Comparison of ENCODE assay signal across 1 cellular context in the genomic region with DNA sequence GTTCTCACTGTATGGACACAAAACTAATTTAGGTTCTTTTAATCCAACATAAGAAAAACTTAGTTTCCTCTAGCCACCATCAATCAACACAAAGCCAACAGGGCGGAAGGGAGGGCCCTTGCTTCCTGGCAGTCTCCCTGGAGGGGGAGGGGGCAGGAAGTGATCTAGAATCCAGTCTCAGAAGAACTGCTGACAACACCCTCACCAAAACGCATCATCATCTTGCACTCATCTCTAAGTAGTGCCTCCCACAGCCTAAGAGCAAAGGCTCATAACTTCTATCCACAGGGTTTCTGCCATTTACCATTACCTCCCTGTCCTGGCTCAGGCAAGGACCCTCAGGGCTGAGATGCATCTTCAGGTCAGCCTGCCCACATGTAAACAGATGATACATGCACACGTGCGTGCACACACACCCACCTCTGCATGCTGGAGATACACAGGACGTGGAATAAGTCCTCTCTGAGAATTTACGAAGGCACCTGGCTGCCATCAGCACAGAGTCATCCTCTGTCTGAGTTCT.
TF ChIP-seq lines count a peak whose summit lies in the region.

No MANE protein-coding gene starts in this region.

TF ChIP-seq in K562, 482 proteins besides CTCF, POLR2A, EP300 and RAD21 (continued from another document and continues in another):
- TF ChIP-seq ELK1 (CRISPR knock-in tag; IDR thresholded peaks at IDR 0.05) (no peak), E2F3 (CRISPR knock-in tag; IDR thresholded peaks at IDR 0.05) (no peak), CHD1 (IDR thresholded peaks at IDR 0.05; ENCODE audit: low read length) (no peak), KDM4B (IDR thresholded peaks at IDR 0.05; ENCODE audit: borderline replicate concordance in 2 of 2, low read depth in 1 of 2) (no peak), PKNOX1 (IDR thresholded peaks at IDR 0.05) (peak; percentile 92), ID3 (CRISPR knock-in tag; IDR thresholded peaks at IDR 0.05) (no peak), ID3 (tag; IDR thresholded peaks at IDR 0.05) (no peak), ZFP91 (CRISPR knock-in tag; IDR thresholded peaks at IDR 0.05) (no peak), NRF1 (conservative IDR thresholded peaks at IDR 0.05 in 1 of 2, IDR thresholded peaks at IDR 0.05 in 1 of 2) (peak in 1 of 2 experiments; percentile 19; a peak in 1 of 4 replicates), MXI1 (IDR thresholded peaks at IDR 0.05; ENCODE audit: low read depth, low read length) (no peak), ZNF239 (CRISPR knock-in tag; IDR thresholded peaks at IDR 0.05) (no peak), MCM7 (IDR thresholded peaks at IDR 0.05) (no peak), ARID3B (CRISPR knock-in tag; IDR thresholded peaks at IDR 0.05; ENCODE audit: borderline replicate concordance) (no peak), ZNF174 (CRISPR knock-in tag; IDR thresholded peaks at IDR 0.05) (no peak), ARID2 (IDR thresholded peaks at IDR 0.05) (no peak), RAD51 (IDR thresholded peaks at IDR 0.05; ENCODE audit: borderline replicate concordance, low read depth) (no peak), ZNF551 (CRISPR knock-in tag; IDR thresholded peaks at IDR 0.05) (no peak), CBX5 (IDR thresholded peaks at IDR 0.05; ENCODE audit: borderline replicate concordance, low read depth) (no peak), HSF4 (CRISPR knock-in tag; IDR thresholded peaks at IDR 0.05; ENCODE audit: borderline replicate concordance) (no peak), MAX (CRISPR knock-in tag; IDR thresholded peaks at IDR 0.05) (no peak), SMARCA4 (IDR thresholded peaks at IDR 0.05) (peak; percentile 30; the same call in 1 of the 2 replicates), HDAC1 (IDR thresholded peaks at IDR 0.05) (0 out of 4 replicates have a peak, but pooled peaks of 1 of the 2 experiments have one; percentile 34), ARID1B (IDR thresholded peaks at IDR 0.05) (peak; percentile 51), MYC (IDR thresholded peaks at IDR 0.05; ENCODE audit: low read depth, low read length) (no peak), MYC (CRISPR knock-in tag; IDR thresholded peaks at IDR 0.05; ENCODE audit: borderline replicate concordance, low read depth) (no peak), ATF1 (CRISPR knock-in tag; IDR thresholded peaks at IDR 0.05) (no peak), ATF1 (tag; IDR thresholded peaks at IDR 0.05) (peak; percentile 83), U2AF2 (optimal IDR thresholded peaks at IDR 0.05; ENCODE audit: low read depth, low read length) (no peak), ZBTB8A (IDR thresholded peaks at IDR 0.05; ENCODE audit: partially characterized antibody) (no peak), KAT2B (IDR thresholded peaks at IDR 0.05; ENCODE audit: low read depth, low read length) (no peak), HCFC1 (IDR thresholded peaks at IDR 0.05; ENCODE audit: low read depth, low read length) (no peak), ARNT (IDR thresholded peaks at IDR 0.05) (no peak), HDAC6 (IDR thresholded peaks at IDR 0.05; ENCODE audit: low read depth, low read length) (no peak), TBL1XR1 (IDR thresholded peaks at IDR 0.05; ENCODE audit: low read length in 2 of 2) (no peak), BACH1 (tag; IDR thresholded peaks at IDR 0.05) (peak; percentile 72), PURB (CRISPR knock-in tag; IDR thresholded peaks at IDR 0.05; ENCODE audit: low read depth) (no peak), ZC3H8 (IDR thresholded peaks at IDR 0.05) (no peak), TOE1 (IDR thresholded peaks at IDR 0.05; ENCODE audit: borderline replicate concordance) (no peak), TOE1 (CRISPR knock-in tag; IDR thresholded peaks at IDR 0.05; ENCODE audit: borderline replicate concordance, low read depth) (no peak), BCOR (IDR thresholded peaks at IDR 0.05) (no peak), HEY1 (CRISPR knock-in tag; IDR thresholded peaks at IDR 0.05; ENCODE audit: borderline replicate concordance) (no peak), ATF7 (IDR thresholded peaks at IDR 0.05) (peak; percentile 47; the same call in 1 of the 2 replicates), NKRF (IDR thresholded peaks at IDR 0.05; ENCODE audit: borderline replicate concordance) (0 out of 2 replicates have a peak, but pooled peaks have one; percentile 25), ZNF436 (CRISPR knock-in tag; IDR thresholded peaks at IDR 0.05) (no peak), SMARCA5 (IDR thresholded peaks at IDR 0.05) (no peak), SAFB2 (IDR thresholded peaks at IDR 0.05; ENCODE audit: borderline replicate concordance, low read depth, low read length, severe bottlenecking) (no peak), PATZ1 (CRISPR knock-in tag; IDR thresholded peaks at IDR 0.05; ENCODE audit: borderline replicate concordance) (no peak), YBX1 (IDR thresholded peaks at IDR 0.05) (no peak), DNMT1 (IDR thresholded peaks at IDR 0.05) (no peak), NUFIP1 (IDR thresholded peaks at IDR 0.05; ENCODE audit: partially characterized antibody) (no peak), TCF15 (CRISPR knock-in tag; IDR thresholded peaks at IDR 0.05) (no peak), ZNF316 (IDR thresholded peaks at IDR 0.05) (peak; percentile 93), MED1 (CRISPR knock-in tag; IDR thresholded peaks at IDR 0.05; ENCODE audit: borderline replicate concordance) (no peak), ZFP30 (CRISPR knock-in tag; IDR thresholded peaks at IDR 0.05; ENCODE audit: borderline replicate concordance) (no peak), HMG20A (CRISPR knock-in tag; conservative IDR thresholded peaks at IDR 0.05) (no peak)
- TF ChIP-seq, protein P1, sequence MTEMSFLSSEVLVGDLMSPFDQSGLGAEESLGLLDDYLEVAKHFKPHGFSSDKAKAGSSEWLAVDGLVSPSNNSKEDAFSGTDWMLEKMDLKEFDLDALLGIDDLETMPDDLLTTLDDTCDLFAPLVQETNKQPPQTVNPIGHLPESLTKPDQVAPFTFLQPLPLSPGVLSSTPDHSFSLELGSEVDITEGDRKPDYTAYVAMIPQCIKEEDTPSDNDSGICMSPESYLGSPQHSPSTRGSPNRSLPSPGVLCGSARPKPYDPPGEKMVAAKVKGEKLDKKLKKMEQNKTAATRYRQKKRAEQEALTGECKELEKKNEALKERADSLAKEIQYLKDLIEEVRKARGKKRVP (CRISPR knock-in tag; IDR thresholded peaks at IDR 0.05) = no peak
- TF ChIP-seq, protein P2, sequence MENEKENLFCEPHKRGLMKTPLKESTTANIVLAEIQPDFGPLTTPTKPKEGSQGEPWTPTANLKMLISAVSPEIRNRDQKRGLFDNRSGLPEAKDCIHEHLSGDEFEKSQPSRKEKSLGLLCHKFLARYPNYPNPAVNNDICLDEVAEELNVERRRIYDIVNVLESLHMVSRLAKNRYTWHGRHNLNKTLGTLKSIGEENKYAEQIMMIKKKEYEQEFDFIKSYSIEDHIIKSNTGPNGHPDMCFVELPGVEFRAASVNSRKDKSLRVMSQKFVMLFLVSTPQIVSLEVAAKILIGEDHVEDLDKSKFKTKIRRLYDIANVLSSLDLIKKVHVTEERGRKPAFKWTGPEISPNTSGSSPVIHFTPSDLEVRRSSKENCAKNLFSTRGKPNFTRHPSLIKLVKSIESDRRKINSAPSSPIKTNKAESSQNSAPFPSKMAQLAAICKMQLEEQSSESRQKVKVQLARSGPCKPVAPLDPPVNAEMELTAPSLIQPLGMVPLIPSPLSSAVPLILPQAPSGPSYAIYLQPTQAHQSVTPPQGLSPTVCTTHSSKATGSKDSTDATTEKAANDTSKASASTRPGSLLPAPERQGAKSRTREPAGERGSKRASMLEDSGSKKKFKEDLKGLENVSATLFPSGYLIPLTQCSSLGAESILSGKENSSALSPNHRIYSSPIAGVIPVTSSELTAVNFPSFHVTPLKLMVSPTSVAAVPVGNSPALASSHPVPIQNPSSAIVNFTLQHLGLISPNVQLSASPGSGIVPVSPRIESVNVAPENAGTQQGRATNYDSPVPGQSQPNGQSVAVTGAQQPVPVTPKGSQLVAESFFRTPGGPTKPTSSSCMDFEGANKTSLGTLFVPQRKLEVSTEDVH (IDR thresholded peaks at IDR 0.05; ENCODE audit: low read depth, partially characterized antibody) = no peak
- TF ChIP-seq, protein P3, sequence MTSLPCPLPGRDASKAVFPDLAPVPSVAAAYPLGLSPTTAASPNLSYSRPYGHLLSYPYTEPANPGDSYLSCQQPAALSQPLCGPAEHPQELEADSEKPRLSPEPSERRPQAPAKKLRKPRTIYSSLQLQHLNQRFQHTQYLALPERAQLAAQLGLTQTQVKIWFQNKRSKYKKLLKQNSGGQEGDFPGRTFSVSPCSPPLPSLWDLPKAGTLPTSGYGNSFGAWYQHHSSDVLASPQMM (CRISPR knock-in tag; IDR thresholded peaks at IDR 0.05) = no peak
